In genomic region chr6:28349892-28350737, GRCh38 we compare ENCODE assay signal across 8 cellular contexts. TPM values are rescaled to one million over a fixed set of nuclear protein-coding genes. Genes with fewer than 3 reads are reported as not detected.
DNase-seq lines count a peak whose midpoint lies in the region; ATAC-seq and TF ChIP-seq lines count a peak whose summit lies in the region.

Gene ZKSCAN3, plus strand, starts transcription at chr6:28349947. Its CDS starts 9,640 bp downstream, at chr6:28359587.

- H3K27ac ChIP-seq in KMS-11 (peak within 1 kb of the TSS; percentile 39; the same call in 1 of the 2 replicates), neural cell (ENCODE audit: low read length) (peak within 1 kb of the TSS; percentile 93), stomach (peak within 1 kb of the TSS; percentile 75 to 89 (median 87))

- peaks cover 14% of the 10 kb centered on the region for H3K4me1 ChIP-seq in KMS-11 (ENCODE audit: low read depth, poor library complexity, severe bottlenecking)
- H3K4me1 ChIP-seq in stomach = peaks cover 19 to 53% (median 33%) of the 10 kb centered on the region in 4 donors

- WGBS in stomach, 5 donors = 0 to 1% (median 1%) methylated on average over 28 to 30 of the region's 30 CpGs

- no peak within 1 kb of the TSS for H3K4me3 ChIP-seq in KMS-11 (IDR thresholded peaks at IDR 0.05; ENCODE audit: insufficient read depth, low read depth, low read length)
- peak within 1 kb of the TSS; percentile 90 for H3K4me3 ChIP-seq in fibroblast of villous mesenchyme (ENCODE audit: low read depth, low read length)
- peak within 1 kb of the TSS; percentile 74 for H3K4me3 ChIP-seq in neural cell (ENCODE audit: low read length)
- H3K4me3 ChIP-seq in stomach = peak within 1 kb of the TSS; percentile 61 to 92 (median 70)

- no peaks in the 10 kb centered on the region for H3K9me2 ChIP-seq in neural cell (ENCODE audit: insufficient read depth, low read length)

- H3K4me2 ChIP-seq in KMS-11 (peak within 1 kb of the TSS; percentile 61), neural cell (ENCODE audit: low read length) (peak within 1 kb of the TSS; percentile 89)

- H3K27me3 ChIP-seq in KMS-11 (ENCODE audit: insufficient read depth, low read depth) (no peaks in the 10 kb centered on the region), neural cell (ENCODE audit: insufficient read depth, low read depth, low read length) (no peaks in the 10 kb centered on the region), stomach (no peaks in the 10 kb centered on the region)

- no peak for TF ChIP-seq RAD21 in neural cell (conservative IDR thresholded peaks at IDR 0.05)

- TF ChIP-seq CTCF in KMS-11 (conservative IDR thresholded peaks at IDR 0.05; ENCODE audit: low read depth, low read length) (no peak), fibroblast of villous mesenchyme (IDR thresholded peaks at IDR 0.05; ENCODE audit: insufficient read depth, low read depth, low read length) (no peak), neural cell (IDR thresholded peaks at IDR 0.05; ENCODE audit: poor library complexity, severe bottlenecking) (no peak), stomach (IDR thresholded peaks at IDR 0.05) (no peak)

- no peaks in the 10 kb centered on the region for H4K20me1 ChIP-seq in KMS-11 (ENCODE audit: insufficient read depth)
- no peaks in the 10 kb centered on the region for H4K20me1 ChIP-seq in neural cell (ENCODE audit: insufficient read depth)

- H3K9me3 ChIP-seq in neural cell (ENCODE audit: low read length) = no peaks in the 10 kb centered on the region
- H3K9me3 ChIP-seq in stomach = no peaks in the 10 kb centered on the region

- peak; percentile 98 for ATAC-seq in GM21723 (IDR thresholded peaks at IDR 0.05; ENCODE audit: unreplicated experiment)

- intact Hi-C loops in stomach (cut with DNase I; ENCODE audit: low total_unique reads) = no loop called here

- peak within 1 kb of the TSS; percentile 49; the same call in 1 of the 2 replicates for H3K9ac ChIP-seq in KMS-11
- H3K9ac ChIP-seq in neural cell (ENCODE audit: low read length) = peak within 1 kb of the TSS; percentile 86

- H3K36me3 ChIP-seq in KMS-11 (ENCODE audit: insufficient read depth) (no peaks in the 10 kb centered on the region), neural cell (ENCODE audit: insufficient read depth, low read length) (no peaks in the 10 kb centered on the region), stomach (no peaks in the 10 kb centered on the region)

- DNase-seq in EH (ENCODE audit: low read depth) (peak; percentile 75), fibroblast of villous mesenchyme (ENCODE audit: low read depth) (peak; percentile 68), stomach (peak; percentile 86)
- DNase-seq in activated effector memory CD4-positive, alpha-beta T cell treated with Interleukin-2 at 50 U/mL for 16 hours = peak; percentile 78

- H3F3A ChIP-seq in neural cell (ENCODE audit: insufficient read depth, low read length, poor library complexity, severe bottlenecking) = peaks cover 3% of the 10 kb centered on the region

- H3K79me2 ChIP-seq in KMS-11 (ENCODE audit: insufficient read depth, low read depth) = peaks cover 3% of the 10 kb centered on the region; the same call in 1 of the 2 replicates
- peaks cover 30% of the 10 kb centered on the region for H3K79me2 ChIP-seq in neural cell (replicated peaks; ENCODE audit: insufficient read depth, low read length)

- TF ChIP-seq EP300 in neural cell (conservative IDR thresholded peaks at IDR 0.05; ENCODE audit: poor library complexity, severe bottlenecking) (no peak), stomach (IDR thresholded peaks at IDR 0.05) (no peak)

- TF ChIP-seq POLR2A in Raji (IDR thresholded peaks at IDR 0.05; ENCODE audit: insufficient read depth, low read depth, low read length) (peak; percentile 76), stomach (IDR thresholded peaks at IDR 0.05) (no peak)

- H2AFZ ChIP-seq in KMS-11 (ENCODE audit: low read depth) (peak within 1 kb of the TSS; percentile 94), neural cell (ENCODE audit: low read depth, low read length) (peak within 1 kb of the TSS; percentile 87)

TF ChIP-seq in neural cell, 6 proteins besides CTCF, POLR2A, EP300 and RAD21:
- TF ChIP-seq EZH2 (IDR thresholded peaks at IDR 0.05; ENCODE audit: borderline replicate concordance, insufficient read depth, low read length, poor library complexity, severe bottlenecking) (no peak), SMC3 (conservative IDR thresholded peaks at IDR 0.05; ENCODE audit: poor library complexity) (peak; percentile 48), TAF1 (IDR thresholded peaks at IDR 0.05; ENCODE audit: low read depth) (peak; percentile 94), REST (IDR thresholded peaks at IDR 0.05; ENCODE audit: borderline replicate concordance) (peak; percentile 72), MXI1 (conservative IDR thresholded peaks at IDR 0.05; ENCODE audit: poor library complexity, severe bottlenecking) (peak; percentile 61), POLR2AphosphoS5 (IDR thresholded peaks at IDR 0.05) (peak; percentile 87)

RNA-seq across cellular contexts. Expression of gene ZKSCAN3, which starts in this region (rescaled TPM):
- total RNA-seq in fibroblast of villous mesenchyme = 3.2 and 4.7 TPM in 2 replicates
- polyA plus RNA-seq in neural cell = 14.9 and 15.8 TPM in 2 replicates
- polyA minus RNA-seq in neural cell = 17.8 and 19.4 TPM in 2 replicates
- total RNA-seq in stomach = 10 to 100 TPM in 1 of 5 donors, 1 to 10 TPM in 4; 2.3 to 31.2 (median 4.6) TPM
- polyA plus RNA-seq in stomach = 1 to 10 TPM in 2 of 3 donors, under 1 TPM in 1; 0.61 to 1.6 (median 1.0) TPM

Comparison
In these comparisons a context has a peak if more than half of its experiments do, and no peak if none do; other contexts are left out.
1. H3K27ac ChIP-seq: peak in every context shown above with its lines; median percentile 93 in neural cell; 87 in stomach; 39 in KMS-11.